1 cellular context compared by ENCODE assay signal in genomic region chr5:132271251-132272246, GRCh38.
A peak's percentile ranks its signal among the peaks of the same experiment; 100 is the strongest.
TF ChIP-seq lines count a peak whose summit lies in the region.

No MANE protein-coding gene starts in this region.

TF ChIP-seq in H1, 55 proteins besides CTCF, POLR2A, EP300 and RAD21:
- TF ChIP-seq CBX5 (IDR thresholded peaks at IDR 0.05; ENCODE audit: low read depth, low read length) (no peak), RFX5 (IDR thresholded peaks at IDR 0.05; ENCODE audit: borderline replicate concordance, low read depth, low read length) (no peak)
- TF ChIP-seq, protein P1, sequence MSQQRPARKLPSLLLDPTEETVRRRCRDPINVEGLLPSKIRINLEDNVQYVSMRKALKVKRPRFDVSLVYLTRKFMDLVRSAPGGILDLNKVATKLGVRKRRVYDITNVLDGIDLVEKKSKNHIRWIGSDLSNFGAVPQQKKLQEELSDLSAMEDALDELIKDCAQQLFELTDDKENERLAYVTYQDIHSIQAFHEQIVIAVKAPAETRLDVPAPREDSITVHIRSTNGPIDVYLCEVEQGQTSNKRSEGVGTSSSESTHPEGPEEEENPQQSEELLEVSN (IDR thresholded peaks at IDR 0.05), result peak; percentile 39; the same call in 1 of the 2 replicates
